ENCODE assay signal across 16 cellular contexts in genomic region chr17:35018814-35019213, GRCh38. TPM values are rescaled to one million over a fixed set of nuclear protein-coding genes. Genes with fewer than 3 reads are reported as not detected.
DNase-seq lines count a peak whose midpoint lies in the region; ATAC-seq and TF ChIP-seq lines count a peak whose summit lies in the region.
"Had no signal": no experiment of that assay in that cellular context is flagged by ENCODE, and none has a peak within 500 bp of the region (broad histone marks: within the 10 kb centered on the region; RNA-seq: fewer than 3 reads in every experiment).

No MANE protein-coding gene starts in this region.

- peaks cover 4% of the 10 kb centered on the region for H3K36me3 Mint-ChIP-seq in activated naive CD8-positive, alpha-beta T cell
- H3K36me3 Mint-ChIP-seq in activated naive CD8-positive, alpha-beta T cell treated with anti-CD3 and anti-CD28 coated beads for 36 hours = no peaks in the 10 kb centered on the region
- peaks cover 85% of the 10 kb centered on the region for H3K36me3 Mint-ChIP-seq in activated T-helper 17 cell treated with anti-CD3 and anti-CD28 coated beads, Interleukin-2, amount 50 U/mL, for 72 hours (ENCODE audit: low read depth)

- H3K27ac Mint-ChIP-seq in activated naive CD8-positive, alpha-beta T cell = peak overlapping the region; percentile 61
- no peak overlapping the region for H3K27ac Mint-ChIP-seq in activated naive CD8-positive, alpha-beta T cell treated with anti-CD3 and anti-CD28 coated beads for 36 hours
- peak overlapping the region; percentile 53 for H3K27ac Mint-ChIP-seq in activated T-helper 17 cell treated with anti-CD3 and anti-CD28 coated beads, Interleukin-2, amount 50 U/mL, for 72 hours
- H3K27ac Mint-ChIP-seq: H9 had no signal

- H3K27me3 ChIP-seq in layer of hippocampus (ENCODE audit: control insufficient read depth, insufficient read depth, low read length) = no peaks in the 10 kb centered on the region
- H3K27me3 ChIP-seq in thyroid gland = no peaks in the 10 kb centered on the region
- H3K27me3 ChIP-seq: BE2C had no signal

- no peak for ATAC-seq in activated T-helper 17 cell treated with anti-CD3 and anti-CD28 coated beads, Interleukin-2, amount 50 U/mL, for 72 hours (replicated peaks)
- ATAC-seq in HG02588 (IDR thresholded peaks at IDR 0.05; ENCODE audit: unreplicated experiment) = no peak

- intact Hi-C loops in thyroid gland (cut with DNase I) = no loop called here

- no peak for TF ChIP-seq CTCF in thyroid gland (IDR thresholded peaks at IDR 0.05)

- peaks cover 36% of the 10 kb centered on the region for H3K4me1 Mint-ChIP-seq in activated naive CD8-positive, alpha-beta T cell (ENCODE audit: low read depth)
- H3K4me1 Mint-ChIP-seq in activated naive CD8-positive, alpha-beta T cell treated with anti-CD3 and anti-CD28 coated beads for 36 hours = peaks cover 29% of the 10 kb centered on the region
- peaks cover 31% of the 10 kb centered on the region for H3K4me1 Mint-ChIP-seq in activated T-helper 17 cell treated with anti-CD3 and anti-CD28 coated beads, Interleukin-2, amount 50 U/mL, for 72 hours

- TF ChIP-seq POLR2A in thyroid gland (IDR thresholded peaks at IDR 0.05) = no peak

- H3K4me1 ChIP-seq in thyroid gland = peaks cover 74 to 84% of the 10 kb centered on the region in 2 donors
- H3K4me1 ChIP-seq: BE2C had no signal

- no peak for DNase-seq in activated naive CD8-positive, alpha-beta T cell treated with anti-CD3 and anti-CD28 coated beads for 36 hours
- DNase-seq in thyroid gland (no peak), UCSD-AML1 (lab: John Stamatoyannopoulos, UW; ENCODE audit: unreplicated experiment) (no peak)
- no peak for DNase-seq in stimulated activated CD4-positive, alpha-beta T cell treated with anti-CD3 and anti-CD28 coated beads, Interleukin-4, amount 100 ng/mL, for 4 hours
- DNase-seq: 8988T, BE2C, DMS153, H9, NCI-H1417, NCI-H1930, NCI-H69, SHP77 treated with DMSO at 0.1 percent for 48 hours had no signal

- H3K9me3 Mint-ChIP-seq in activated naive CD8-positive, alpha-beta T cell (ENCODE audit: low read depth) = no peaks in the 10 kb centered on the region
- H3K9me3 Mint-ChIP-seq in activated naive CD8-positive, alpha-beta T cell treated with anti-CD3 and anti-CD28 coated beads for 36 hours = no peaks in the 10 kb centered on the region
- no peaks in the 10 kb centered on the region for H3K9me3 Mint-ChIP-seq in activated T-helper 17 cell treated with anti-CD3 and anti-CD28 coated beads, Interleukin-2, amount 50 U/mL, for 72 hours
- H3K9me3 Mint-ChIP-seq: H9 had no signal

- H3K9me3 ChIP-seq in thyroid gland = no peaks in the 10 kb centered on the region
- H3K9me3 ChIP-seq: BE2C had no signal

- H3K4me3 Mint-ChIP-seq in activated naive CD8-positive, alpha-beta T cell = no peak overlapping the region
- no peak overlapping the region for H3K4me3 Mint-ChIP-seq in activated naive CD8-positive, alpha-beta T cell treated with anti-CD3 and anti-CD28 coated beads for 36 hours
- no peak overlapping the region for H3K4me3 Mint-ChIP-seq in activated T-helper 17 cell treated with anti-CD3 and anti-CD28 coated beads, Interleukin-2, amount 50 U/mL, for 72 hours
- H3K4me3 Mint-ChIP-seq: H9 had no signal

- no peaks in the 10 kb centered on the region for H3K27me3 Mint-ChIP-seq in activated naive CD8-positive, alpha-beta T cell
- H3K27me3 Mint-ChIP-seq in activated naive CD8-positive, alpha-beta T cell treated with anti-CD3 and anti-CD28 coated beads for 36 hours = no peaks in the 10 kb centered on the region
- H3K27me3 Mint-ChIP-seq in activated T-helper 17 cell treated with anti-CD3 and anti-CD28 coated beads, Interleukin-2, amount 50 U/mL, for 72 hours = no peaks in the 10 kb centered on the region

- peaks cover 7 to 13% of the 10 kb centered on the region in 2 donors for H3K36me3 ChIP-seq in thyroid gland
- H3K36me3 ChIP-seq: BE2C had no signal

- 66 to 80% methylated on average over 2 of the region's 2 CpGs for WGBS in thyroid gland, 2 donors

- peak overlapping the region; percentile 97 for H3K27ac ChIP-seq in layer of hippocampus (ENCODE audit: low read depth, low read length)
- H3K27ac ChIP-seq in thyroid gland = peak overlapping the region; percentile 90 to 98 (median 93)

- no peak overlapping the region for H3K4me3 ChIP-seq in thyroid gland (replicated peaks in 1 of 3)

RNA-seq across cellular contexts. Expression of gene LIG3, which starts 38.5 kb away (rescaled TPM):
- total RNA-seq in activated naive CD8-positive, alpha-beta T cell treated with anti-CD3 and anti-CD28 coated beads for 36 hours = 10 to 100 TPM; 43.5 to 45.7 TPM
- 10 to 100 TPM; 52.9 to 54.3 TPM for total RNA-seq in activated T-helper 17 cell treated with anti-CD3 and anti-CD28 coated beads, Interleukin-2, amount 50 U/mL, for 72 hours
- total RNA-seq in thyroid gland = 100 to 1,000 TPM in 1 of 4 donors, 10 to 100 TPM in 3; 34.5 to 103 (median 46.7) TPM

RNA-seq across cellular contexts. Expression of gene RFFL, which starts 44.7 kb away (rescaled TPM):
- 10 to 100 TPM in 1 of 2 experiments, 1 to 10 TPM in 1; 9.6 to 10.3 TPM for total RNA-seq in activated naive CD8-positive, alpha-beta T cell treated with anti-CD3 and anti-CD28 coated beads for 36 hours
- 10 to 100 TPM; 32.9 to 51.1 TPM for total RNA-seq in activated T-helper 17 cell treated with anti-CD3 and anti-CD28 coated beads, Interleukin-2, amount 50 U/mL, for 72 hours
- 100 to 1,000 TPM in 2 of 4 donors, 10 to 100 TPM in 2; 51.1 to 145 (median 96.1) TPM for total RNA-seq in thyroid gland

RNA-seq across cellular contexts. Expression of gene ZNF830, which starts 57.5 kb away (rescaled TPM):
- total RNA-seq in activated naive CD8-positive, alpha-beta T cell treated with anti-CD3 and anti-CD28 coated beads for 36 hours = 10 to 100 TPM; 18.9 to 21.6 TPM
- total RNA-seq in activated T-helper 17 cell treated with anti-CD3 and anti-CD28 coated beads, Interleukin-2, amount 50 U/mL, for 72 hours = 10 to 100 TPM; 20.1 to 23.2 TPM
- 10 to 100 TPM; 13.1 to 25.1 (median 17.0) TPM for total RNA-seq in thyroid gland

RNA-seq across cellular contexts. Expression of gene CCT6B, which starts 57.6 kb away (rescaled TPM):
- 1 to 10 TPM; 1.8 to 1.9 TPM for total RNA-seq in activated naive CD8-positive, alpha-beta T cell treated with anti-CD3 and anti-CD28 coated beads for 36 hours
- 1 to 10 TPM in 1 of 2 donors, under 1 TPM in 1; 0.76 to 1.7 TPM for total RNA-seq in activated T-helper 17 cell treated with anti-CD3 and anti-CD28 coated beads, Interleukin-2, amount 50 U/mL, for 72 hours
- 1 to 10 TPM; 3.8 to 6.8 (median 4.4) TPM for total RNA-seq in thyroid gland
